8 cellular contexts compared by ENCODE assay signal in genomic region chr17:7887038-7887481, GRCh38. TPM values are rescaled to one million over a fixed set of nuclear protein-coding genes. Genes with fewer than 3 reads are reported as not detected.
A peak's percentile ranks its signal among the peaks of the same experiment; 100 is the strongest.
DNase-seq lines count a peak whose midpoint lies in the region; ATAC-seq and TF ChIP-seq lines count a peak whose summit lies in the region.

No MANE protein-coding gene starts in this region.

- H3K36me3 Mint-ChIP-seq in glutamatergic neuron (ENCODE audit: unreplicated experiment): no peaks in the 10 kb centered on the region

- H3K79me1 ChIP-seq in IMR-90 (ENCODE audit: low read depth in 1 of 2, low read length in 2 of 2): peaks cover 9 to 65% of the 10 kb centered on the region in 2 experiments

- H3K4me1 ChIP-seq in IMR-90 (ENCODE audit: control insufficient read depth, insufficient read depth, low read length) (peaks cover 26% of the 10 kb centered on the region), mucosa of stomach (ENCODE audit: control insufficient read depth, insufficient read depth, low read length) (peaks cover 40% of the 10 kb centered on the region)

- H3K9me3 ChIP-seq in IMR-90 (ENCODE audit: control insufficient read depth, insufficient read depth, low read length) (no peaks in the 10 kb centered on the region), mucosa of stomach (ENCODE audit: control insufficient read depth, low read length) (no peaks in the 10 kb centered on the region)

- H3K27me3 ChIP-seq in IMR-90 (ENCODE audit: control insufficient read depth, insufficient read depth, low read length) (no peaks in the 10 kb centered on the region), mucosa of stomach (ENCODE audit: control insufficient read depth, insufficient read depth, low read length) (no peaks in the 10 kb centered on the region)

- H2AK5ac ChIP-seq in IMR-90 (ENCODE audit: low read depth, low read length): peak overlapping the region; percentile 81; the same call in 1 of the 2 replicates

- no peak for DNase-seq in AG04449 (ENCODE audit: low read depth, low spot score)
- no peak for DNase-seq in IMR-90
- DNase-seq in cardiac fibroblast (ENCODE audit: low read depth in 2 of 2): no peak
- no peak for DNase-seq in glutamatergic neuron
- DNase-seq in GOT3 (lab: John Stamatoyannopoulos, UW): no peak
- no peak for DNase-seq in T-helper 2 cell
- no peak for DNase-seq in HEK293T (ENCODE audit: extremely low spot score)

- H4K5ac ChIP-seq in IMR-90 (ENCODE audit: low read depth, low read length): peak overlapping the region; percentile 83

- TF ChIP-seq POLR2A in IMR-90 (IDR thresholded peaks at IDR 0.05; ENCODE audit: low read depth, low read length): peak; percentile 40; the same call in 1 of the 2 replicates

- H2BK120ac ChIP-seq in IMR-90 (ENCODE audit: low read depth, low read length): peak overlapping the region; percentile 78

- H3K4me2 ChIP-seq in IMR-90 (ENCODE audit: low read depth, low read length): peak overlapping the region; percentile 99

- H3K4me3 ChIP-seq in AG04449 (ENCODE audit: low read depth, low read length): peak overlapping the region; percentile 85
- peak overlapping the region; percentile 98 for H3K4me3 ChIP-seq in IMR-90 (ENCODE audit: insufficient read depth, low read depth, low read length)
- H3K4me3 ChIP-seq in cardiac fibroblast (replicated peaks in 1 of 2; ENCODE audit: low read depth in 2 of 2, low read length in 2 of 2): peak overlapping the region; percentile 85 to 86
- H3K4me3 ChIP-seq in mucosa of stomach (ENCODE audit: low read length): no peak overlapping the region

- peak overlapping the region; percentile 100 for H2AK9ac ChIP-seq in IMR-90 (replicated peaks; ENCODE audit: low read depth, low read length, poor library complexity)

- no CpG with 5 or more reads among the region's 8 CpGs for WGBS in IMR-90 (ENCODE audit: extremely low coverage in 2 of 2, insufficient read length in 1 of 2), 2 experiments

- no peak; the same call in 1 of the 2 replicates for ATAC-seq in IMR-90 (ENCODE audit: low read depth)

- TF ChIP-seq RAD21 in IMR-90 (IDR thresholded peaks at IDR 0.05; ENCODE audit: low read length): peak; percentile 19; the same call in 1 of the 2 replicates

- POLR2A ChIA-PET in AG04449 (lab: Yijun Ruan, JAX): no interaction called here
- POLR2A ChIA-PET in IMR-90 (lab: Charles Lee; ENCODE audit: unreplicated experiment): no interaction called here
- POLR2A ChIA-PET in HEK293T (lab: Yijun Ruan, JAX): no interaction called here

- CTCF ChIA-PET in AG04449 (lab: Yijun Ruan, JAX): interaction anchor here (1.3 kb wide), 1 partner anchor 11 kb away, joined by 3 read pairs; no protein-coding TSS in a partner anchor
- CTCF ChIA-PET in IMR-90 (lab: Yijun Ruan, JAX): no interaction called here
- CTCF ChIA-PET in HEK293T (lab: Yijun Ruan, JAX): no interaction called here

- no peak overlapping the region for H3K4me3 Mint-ChIP-seq in glutamatergic neuron (ENCODE audit: unreplicated experiment)

- H3K36me3 ChIP-seq in IMR-90 (ENCODE audit: control insufficient read depth, insufficient read depth, low read length) (peaks cover 18% of the 10 kb centered on the region), mucosa of stomach (ENCODE audit: control insufficient read depth, insufficient read depth, low read length) (peaks cover 5% of the 10 kb centered on the region)

- H3K18ac ChIP-seq in IMR-90 (ENCODE audit: low read depth, low read length): peak overlapping the region; percentile 52

- TF ChIP-seq CTCF in AG04449 (IDR thresholded peaks at IDR 0.05; ENCODE audit: insufficient read depth, low read length, missing control alignments) (no peak), IMR-90 (conservative IDR thresholded peaks at IDR 0.05; ENCODE audit: low read depth, low read length) (no peak), cardiac fibroblast (IDR thresholded peaks at IDR 0.05; ENCODE audit: low read depth, low read length) (no peak), glutamatergic neuron (IDR thresholded peaks at IDR 0.05; ENCODE audit: partially characterized antibody, unreplicated experiment) (no peak)

- no TSS peak for BruUV-seq in IMR-90 (replicated peaks; lab: Mats Ljungman, UMichigan)

- dilution Hi-C loops in IMR-90 (cut with HindIII; ENCODE audit: low sequenced_read_pairs, unreplicated experiment): no loop called here

- intact Hi-C loops in IMR-90 (cut with micrococcal nuclease): no loop called here

- peak overlapping the region; percentile 36 to 78 for H4K8ac ChIP-seq in IMR-90 (ENCODE audit: low read depth in 2 of 2, low read length in 2 of 2)

- H3K27me3 Mint-ChIP-seq in glutamatergic neuron (ENCODE audit: unreplicated experiment): peaks cover 7% of the 10 kb centered on the region

- peak overlapping the region; percentile 46; the same call in 1 of the 2 replicates for H2BK20ac ChIP-seq in IMR-90 (ENCODE audit: low read depth, low read length)

- H3K23ac ChIP-seq in IMR-90 (ENCODE audit: low read depth, low read length): peak overlapping the region; percentile 94

- no peak overlapping the region for H3K27ac Mint-ChIP-seq in glutamatergic neuron (ENCODE audit: unreplicated experiment)

- in situ Hi-C loops in IMR-90 (cut with MboI; ENCODE audit: low sequenced_read_pairs): no loop called here

- H2AFZ ChIP-seq in IMR-90 (replicated peaks; ENCODE audit: low read length, poor library complexity): peak overlapping the region; percentile 86

- H3K4me1 Mint-ChIP-seq in glutamatergic neuron (ENCODE audit: low read depth, unreplicated experiment): peaks cover 7% of the 10 kb centered on the region

- H3K9me1 ChIP-seq in IMR-90 (ENCODE audit: insufficient read depth, low read length): peaks cover 11% of the 10 kb centered on the region

- H3K9ac ChIP-seq in IMR-90 (ENCODE audit: low read depth, low read length) (peak overlapping the region; percentile 99), mucosa of stomach (ENCODE audit: low read length) (peak overlapping the region; percentile 79)

- peak overlapping the region; percentile 33; the same call in 1 of the 3 replicates for H2BK15ac ChIP-seq in IMR-90 (ENCODE audit: low read depth, low read length)

- peak overlapping the region; percentile 99 for H3K4ac ChIP-seq in IMR-90 (ENCODE audit: low read depth, low read length)

- H2BK5ac ChIP-seq in IMR-90 (ENCODE audit: low read depth, low read length, poor library complexity, severe bottlenecking): peak overlapping the region; percentile 98

- peaks cover 14% of the 10 kb centered on the region for H4K20me1 ChIP-seq in IMR-90 (ENCODE audit: insufficient read depth, low read length)

- peak overlapping the region; percentile 87 for H3K56ac ChIP-seq in IMR-90 (ENCODE audit: extremely low read depth, insufficient read depth, low read length)

- peak overlapping the region; percentile 100 for H3K27ac ChIP-seq in IMR-90 (ENCODE audit: insufficient read depth, low read length)

- peak overlapping the region; percentile 86; the same call in 1 of the 2 replicates for H4K91ac ChIP-seq in IMR-90 (ENCODE audit: insufficient read depth, low read depth, low read length)

- H3K9me3 Mint-ChIP-seq in glutamatergic neuron (ENCODE audit: unreplicated experiment): peaks cover 6% of the 10 kb centered on the region

- peak overlapping the region; percentile 84 for H3K14ac ChIP-seq in IMR-90 (replicated peaks; ENCODE audit: low read depth, low read length)

TF ChIP-seq in IMR-90, 13 proteins besides CTCF, POLR2A, EP300 and RAD21 (continues in another document):
- TF ChIP-seq RFX5 (IDR thresholded peaks at IDR 0.05; ENCODE audit: low read depth, low read length) (no peak), BHLHE40 (IDR thresholded peaks at IDR 0.05; ENCODE audit: low read depth, low read length) (no peak), NFE2L2 (IDR thresholded peaks at IDR 0.05; ENCODE audit: low read depth, low read length) (no peak), RCOR1 (IDR thresholded peaks at IDR 0.05; ENCODE audit: insufficient replicate concordance, low read length) (no peak), MAZ (IDR thresholded peaks at IDR 0.05; ENCODE audit: borderline replicate concordance, low read depth, low read length) (no peak)

TF ChIP-seq in HEK293T, 16 proteins besides CTCF, POLR2A, EP300 and RAD21:
- TF ChIP-seq FOXK2 (IDR thresholded peaks at IDR 0.05): no peak
- no peak for TF ChIP-seq TARDBP (IDR thresholded peaks at IDR 0.05)
- no peak for TF ChIP-seq ARNT (IDR thresholded peaks at IDR 0.05)
- TF ChIP-seq CTBP1 (IDR thresholded peaks at IDR 0.05; ENCODE audit: borderline replicate concordance): no peak

RNA-seq across cellular contexts. Expression of gene CHD3, which starts 1.5 kb away (rescaled TPM):
- total RNA-seq in IMR-90 (2012; rRNA removed) (67.2 and 78.1 TPM in 2 replicates), glutamatergic neuron (ENCODE audit: unreplicated experiment) (129 TPM)
- 55.1 and 65.4 TPM in 2 replicates for polyA plus RNA-seq in IMR-90 (2012; rRNA removed)
- 53.4 and 59.5 TPM in 2 replicates for polyA plus RNA-seq in IMR-90 (2012; cell fraction: cytosol; rRNA removed)
- polyA plus RNA-seq in IMR-90 (2012; cell fraction: nucleus; rRNA removed; ENCODE audit: low replicate concordance): 202 and 231 TPM in 2 replicates

RNA-seq across cellular contexts. Expression of gene RNF227, which starts 29.0 kb away (rescaled TPM):
- total RNA-seq in IMR-90 (2012; rRNA removed) (1.3 and 1.4 TPM in 2 replicates), glutamatergic neuron (ENCODE audit: unreplicated experiment) (0.49 TPM)
- polyA plus RNA-seq in IMR-90 (2012; rRNA removed): 2.7 and 3.1 TPM in 2 replicates
- polyA plus RNA-seq in IMR-90 (2012; cell fraction: cytosol; rRNA removed): 0.78 and 1.3 TPM in 2 replicates
- polyA plus RNA-seq in IMR-90 (2012; cell fraction: nucleus; rRNA removed; ENCODE audit: low replicate concordance): 3.8 and 4.5 TPM in 2 replicates

RNA-seq across cellular contexts. Expression of gene CYB5D1, which starts 29.3 kb away (rescaled TPM):
- total RNA-seq in IMR-90 (2012; rRNA removed) (10.8 and 11.1 TPM in 2 replicates), glutamatergic neuron (ENCODE audit: unreplicated experiment) (9.2 TPM)
- 7.0 and 8.8 TPM in 2 replicates for polyA plus RNA-seq in IMR-90 (2012; rRNA removed)
- polyA plus RNA-seq in IMR-90 (2012; cell fraction: cytosol; rRNA removed): 3.4 and 4.3 TPM in 2 replicates
- polyA plus RNA-seq in IMR-90 (2012; cell fraction: nucleus; rRNA removed; ENCODE audit: low replicate concordance): 9.7 and 19.2 TPM in 2 replicates

RNA-seq across cellular contexts. Expression of gene NAA38, which starts 29.7 kb away (rescaled TPM):
- total RNA-seq in IMR-90 (2012; rRNA removed): 40.7 and 62.2 TPM in 2 replicates
- 76.8 and 122 TPM in 2 replicates for polyA plus RNA-seq in IMR-90 (2012; rRNA removed)
- 125 and 183 TPM in 2 replicates for polyA plus RNA-seq in IMR-90 (2012; cell fraction: cytosol; rRNA removed)
- polyA plus RNA-seq in IMR-90 (2012; cell fraction: nucleus; rRNA removed; ENCODE audit: low replicate concordance): 34.7 and 54.0 TPM in 2 replicates
- 49.7 TPM for total RNA-seq in glutamatergic neuron (ENCODE audit: unreplicated experiment)

RNA-seq across cellular contexts. Expression of gene TMEM88, which starts 32.2 kb away (rescaled TPM):
- not detected in 2 replicates for total RNA-seq in IMR-90 (2012; rRNA removed)
- polyA plus RNA-seq in IMR-90 (2012; rRNA removed): 1.9 and 2.1 TPM in 2 replicates
- polyA plus RNA-seq in IMR-90 (2012; cell fraction: cytosol; rRNA removed): 0.63 and 0.79 TPM in 2 replicates
- polyA plus RNA-seq in IMR-90 (2012; cell fraction: nucleus; rRNA removed; ENCODE audit: low replicate concordance): 16.9 and 24.1 TPM in 2 replicates
- total RNA-seq in glutamatergic neuron (ENCODE audit: unreplicated experiment): 23.7 TPM
